ENCODE assay signal across 1 cellular context in the genomic region with DNA sequence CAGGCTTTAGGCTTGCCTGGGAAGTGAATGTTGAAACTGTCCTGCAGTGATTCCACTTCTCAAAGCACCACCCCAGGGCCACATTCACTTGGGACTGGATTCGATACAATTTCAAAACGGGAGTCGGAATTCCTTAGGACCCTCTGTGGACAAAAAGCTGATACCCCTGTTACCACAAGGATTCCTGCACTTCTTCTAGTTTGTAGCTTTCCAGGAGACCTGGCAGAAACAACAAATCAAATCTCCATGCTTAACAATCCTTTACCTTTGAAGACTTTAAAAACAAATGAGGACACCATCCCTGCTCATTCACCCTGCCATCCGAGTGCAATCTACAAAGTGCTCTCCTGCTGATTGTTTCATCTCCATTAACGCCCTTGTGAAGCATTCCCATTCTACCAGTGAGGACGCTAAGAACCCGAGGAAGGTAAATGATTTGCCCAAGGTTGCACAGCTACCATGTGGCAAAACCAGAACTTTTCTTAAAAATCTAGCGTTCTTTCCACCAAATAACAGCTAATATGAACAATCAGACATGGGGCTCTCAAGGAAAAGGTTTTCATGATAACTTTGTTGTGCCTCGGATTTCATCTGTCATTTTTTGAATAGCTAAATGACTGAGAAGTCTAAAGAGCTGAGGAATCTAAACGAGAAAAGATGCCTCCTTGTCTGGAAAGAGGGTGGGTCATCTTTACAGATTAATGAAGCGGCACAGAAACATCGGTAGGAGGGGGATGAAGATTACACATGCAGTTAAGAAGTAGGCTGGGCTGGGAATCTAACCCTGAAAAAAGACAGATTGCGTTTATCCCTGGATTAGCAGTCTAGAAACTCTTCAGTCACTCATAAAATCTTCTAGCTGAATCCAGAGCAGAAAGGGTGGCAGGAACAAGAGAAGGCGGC.
TF ChIP-seq lines count a peak whose summit lies in the region.

No MANE protein-coding gene starts in this region.

TF ChIP-seq in endothelial cell of umbilical vein, 7 proteins besides CTCF, POLR2A, EP300 and RAD21:
- no peak for TF ChIP-seq FOS (IDR thresholded peaks at IDR 0.05; ENCODE audit: borderline replicate concordance, insufficient read depth, low read length)
- no peak for TF ChIP-seq EZH2 (IDR thresholded peaks at IDR 0.05; ENCODE audit: borderline replicate concordance, low read depth, low read length, severe bottlenecking)
- TF ChIP-seq GATA2 (IDR thresholded peaks at IDR 0.05; ENCODE audit: insufficient read depth, insufficient read length, low read depth, low read length): no peak
- no peak for TF ChIP-seq MAX (IDR thresholded peaks at IDR 0.05; ENCODE audit: insufficient read depth, insufficient read length)
- TF ChIP-seq MYC (IDR thresholded peaks at IDR 0.05; ENCODE audit: low read depth, low read length): no peak
- TF ChIP-seq POLR2AphosphoS5 (IDR thresholded peaks at IDR 0.05; ENCODE audit: insufficient read depth, low read depth, low read length): no peak
- TF ChIP-seq JUN (IDR thresholded peaks at IDR 0.05; ENCODE audit: borderline replicate concordance, insufficient read depth, insufficient read length, low read depth): no peak
